Comparison of ENCODE assay signal across 24 cellular contexts in the genomic region with DNA sequence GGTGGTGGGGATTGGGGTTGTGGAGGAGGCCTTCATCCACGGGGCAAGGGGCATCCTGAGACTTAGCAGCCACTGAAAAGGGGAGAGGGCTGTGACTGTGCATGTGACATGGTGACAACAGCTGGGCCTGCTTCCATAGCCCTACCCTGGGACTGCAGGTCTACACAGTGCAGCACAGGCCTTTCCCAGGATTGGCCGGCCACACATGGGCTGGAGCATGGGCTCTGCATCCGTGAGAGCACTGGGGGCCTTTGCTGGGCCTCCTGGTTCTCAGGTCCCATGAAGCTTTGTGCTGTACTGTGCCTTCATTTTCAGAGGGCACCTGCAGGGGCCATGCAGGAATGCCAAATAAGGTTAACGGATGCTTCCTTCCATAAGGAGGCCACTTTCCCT. TPM values are rescaled to one million over a fixed set of nuclear protein-coding genes. Genes with fewer than 3 reads are reported as not detected.
DNase-seq lines count a peak whose midpoint lies in the region; ATAC-seq, FAIRE-seq and TF ChIP-seq lines count a peak whose summit lies in the region.
"Had no signal": no experiment of that assay in that cellular context is flagged by ENCODE, and none has a peak within 500 bp of the region (broad histone marks: within the 10 kb centered on the region; RNA-seq: fewer than 3 reads in every experiment).

No MANE protein-coding gene starts in this region.

- no peaks in the 10 kb centered on the region for H3K79me2 ChIP-seq in H1 (ENCODE audit: control insufficient read depth in 1 of 2, insufficient read depth in 2 of 2, low read length in 2 of 2)

- no peak overlapping the region for H4K5ac ChIP-seq in H1 (ENCODE audit: insufficient read length, low read depth, low read length)

- H3K36me3 ChIP-seq in right atrium auricular region (no peaks in the 10 kb centered on the region), H1 (ENCODE audit: control insufficient read depth in 2 of 4, insufficient read depth in 4 of 4, low read length in 3 of 4) (no peaks in the 10 kb centered on the region), uterus (no peaks in the 10 kb centered on the region)
- H3K36me3 ChIP-seq: Peyer's patch, SJSA1 had no signal

- H2AK5ac ChIP-seq in H1 (ENCODE audit: low read depth, low read length), result 0 out of 2 replicates have a peak overlapping the region, but pooled peaks have one; percentile 39

- no peak overlapping the region for H3K56ac ChIP-seq in H1 (replicated peaks; ENCODE audit: insufficient read length, low read depth, low read length)

- H3K27me3 ChIP-seq in right atrium auricular region (no peaks in the 10 kb centered on the region), H1 (replicated peaks in 1 of 4; ENCODE audit: control insufficient read depth in 3 of 4, extremely low read depth in 1 of 4, insufficient read depth in 3 of 4, low read length in 3 of 4) (no peaks in the 10 kb centered on the region), uterus (no peaks in the 10 kb centered on the region)
- H3K27me3 ChIP-seq: Peyer's patch, SJSA1 had no signal

- H3K36me3 Mint-ChIP-seq in osteocyte (ENCODE audit: unreplicated experiment), result no peaks in the 10 kb centered on the region
- H3K36me3 Mint-ChIP-seq: CD8-positive, alpha-beta T cell had no signal

- no peak overlapping the region for H2BK120ac ChIP-seq in H1 (replicated peaks; ENCODE audit: low read depth, low read length)

- TF ChIP-seq RAD21 in H1 (IDR thresholded peaks at IDR 0.05 in 1 of 2, conservative IDR thresholded peaks at IDR 0.05 in 1 of 2; ENCODE audit: low read depth in 2 of 2, low read length in 2 of 2), result no peak

- POLR2A ChIA-PET in H1 (lab: Charles Lee; ENCODE audit: partially characterized antibody), result interaction anchor here (0.8 kb wide), 1 partner anchor 10 kb away, joined by 3 read pairs; no protein-coding TSS in a partner anchor

- no peak overlapping the region for H4K8ac ChIP-seq in H1 (ENCODE audit: extremely low read depth, insufficient read depth, low read length)

- CTCF ChIA-PET in H1 (lab: Charles Lee; ENCODE audit: partially characterized antibody), result no interaction called here

- peak; percentile 7 for ATAC-seq in left ventricle myocardium superior
- ATAC-seq in HG03565 (IDR thresholded peaks at IDR 0.05; ENCODE audit: unreplicated experiment), result no peak
- no peak for ATAC-seq in HG02763 (IDR thresholded peaks at IDR 0.05; ENCODE audit: unreplicated experiment)
- ATAC-seq: CD8-positive, alpha-beta T cell; GM12878; HCT116 had no signal

- TF ChIP-seq POLR2A in H1 (IDR thresholded peaks at IDR 0.05; ENCODE audit: control extremely low read depth in 1 of 2, low read depth in 2 of 2, low read length in 2 of 2), result no peak
- no peak for TF ChIP-seq POLR2A in uterus (IDR thresholded peaks at IDR 0.05)

- DNase-seq in left ventricle myocardium superior (no peak), right atrium auricular region (ENCODE audit: low spot score) (no peak), H1 (ENCODE audit: low read depth in 1 of 2, low spot score in 2 of 2) (no peak), osteocyte (ENCODE audit: extremely low spot score, unreplicated experiment) (peak; percentile 69), uterus (no peak), foreskin melanocyte (no peak)
- DNase-seq: AML-193; CD8-positive, alpha-beta T cell; DND-41; GOT3; IMR-90; NCI-H1105; NCI-H146; NCI-H2029; NCI-H226; NCI-H524; NCI-H774; Peyer's patch had no signal

- no peak overlapping the region for H2AFZ ChIP-seq in H1 (ENCODE audit: low read length)

- TF ChIP-seq EP300 in H1 (IDR thresholded peaks at IDR 0.05; ENCODE audit: borderline replicate concordance in 1 of 2, low read depth in 2 of 2, low read length in 2 of 2), result no peak

- H3K4me3 ChIP-seq in right atrium auricular region (no peak overlapping the region), H1 (ENCODE audit: extremely low read depth in 1 of 4, insufficient read depth in 2 of 4, low read depth in 3 of 4, low read length in 4 of 4) (no peak overlapping the region), uterus (no peak overlapping the region)
- H3K4me3 ChIP-seq: GM12878, Peyer's patch, SJSA1 had no signal

- H3K4me1 ChIP-seq in right atrium auricular region (peaks cover 0 to 59% of the 10 kb centered on the region in 2 donors), H1 (replicated peaks in 1 of 4; ENCODE audit: control insufficient read depth in 3 of 4, insufficient read depth in 4 of 4, low read length in 3 of 4) (peaks cover 3 to 9% (median 6%) of the 10 kb centered on the region in 4 experiments), uterus (no peaks in the 10 kb centered on the region)
- H3K4me1 ChIP-seq: Peyer's patch had no signal

- H2BK5ac ChIP-seq in H1 (ENCODE audit: low read depth, low read length), result peak overlapping the region; percentile 60

- no peak overlapping the region for H3K27ac Mint-ChIP-seq in osteocyte (ENCODE audit: unreplicated experiment)
- H3K27ac Mint-ChIP-seq: CD8-positive, alpha-beta T cell had no signal

- TF ChIP-seq CTCF in right atrium auricular region (IDR thresholded peaks at IDR 0.05), result no peak
- TF ChIP-seq CTCF in H1 (IDR thresholded peaks at IDR 0.05; ENCODE audit: control extremely low read depth in 1 of 3, insufficient read depth in 1 of 3, low read depth in 1 of 3, low read length in 3 of 3), result no peak
- no peak for TF ChIP-seq CTCF in osteocyte (IDR thresholded peaks at IDR 0.05)
- no peak for TF ChIP-seq CTCF in uterus (IDR thresholded peaks at IDR 0.05)

- FAIRE-seq in H1 (lab: Jason Lieb, UNC), result no peak
- FAIRE-seq: GM12878, HTR-8/SVneo had no signal

- no peak overlapping the region for H3K4me2 ChIP-seq in H1 (ENCODE audit: insufficient read depth in 1 of 2, low read depth in 2 of 2, low read length in 2 of 2)

- H3K4ac ChIP-seq in H1 (replicated peaks; ENCODE audit: insufficient read length, low read depth, low read length), result no peak overlapping the region

- intact Hi-C loops in left ventricle myocardium superior (cut with micrococcal nuclease), result no loop called here
- intact Hi-C loops in uterus (cut with DNase I; ENCODE audit: low total_unique reads), result no loop called here

- no peak overlapping the region for H4K91ac ChIP-seq in H1 (replicated peaks; ENCODE audit: insufficient read length, low read length)

- H3K9me3 Mint-ChIP-seq in osteocyte (ENCODE audit: unreplicated experiment), result no peaks in the 10 kb centered on the region
- H3K9me3 Mint-ChIP-seq: CD8-positive, alpha-beta T cell had no signal

- no peaks in the 10 kb centered on the region for H3K9me3 ChIP-seq in right atrium auricular region
- H3K9me3 ChIP-seq in H1 (ENCODE audit: insufficient read depth in 2 of 2, low read depth in 1 of 2, low read length in 1 of 2), result no peaks in the 10 kb centered on the region
- H3K9me3 ChIP-seq in uterus, result no peaks in the 10 kb centered on the region
- H3K9me3 ChIP-seq: Peyer's patch, SJSA1 had no signal

- H3K4me1 Mint-ChIP-seq in osteocyte (ENCODE audit: unreplicated experiment), result peaks cover 6% of the 10 kb centered on the region

- H3K14ac ChIP-seq in H1 (ENCODE audit: insufficient read length), result no peak overlapping the region

- H4K20me1 ChIP-seq in H1 (replicated peaks in 1 of 2; ENCODE audit: control insufficient read depth in 1 of 2, insufficient read depth in 2 of 2, low read length in 2 of 2), result no peaks in the 10 kb centered on the region

- WGBS in H1 (ENCODE audit: extremely low coverage in 1 of 2, insufficient coverage in 1 of 2, insufficient read length in 1 of 2, insufficient replicate concordance in 2 of 2, low coverage in 1 of 2, low lambda C conversion rate in 2 of 2, missing lambda C conversion rate in 1 of 2), 2 experiments, result 90% methylated on average over 4 of the region's 4 CpGs; no CpG with 5 or more reads in 1 of the 2 experiments

- H2BK12ac ChIP-seq in H1 (ENCODE audit: low read depth, low read length), result peak overlapping the region; percentile 68; the same call in 1 of the 2 replicates

- no peak overlapping the region for H3K9ac ChIP-seq in H1 (replicated peaks in 1 of 4; ENCODE audit: extremely low read depth in 1 of 4, low read depth in 3 of 4, low read length in 3 of 4)

- H3K79me1 ChIP-seq in H1 (ENCODE audit: low read depth, low read length), result no peaks in the 10 kb centered on the region; the same call in 1 of the 2 replicates

- H3K27me3 Mint-ChIP-seq in osteocyte (ENCODE audit: unreplicated experiment), result no peaks in the 10 kb centered on the region

- H2BK20ac ChIP-seq in H1 (ENCODE audit: low read length), result no peak overlapping the region

- 0 out of 2 replicates have a peak overlapping the region, but pooled peaks have one; percentile 81 for H2BK15ac ChIP-seq in H1 (ENCODE audit: low read length)

- H3K27ac ChIP-seq in right atrium auricular region, result peak overlapping the region in 1 of 2 donors; percentile 27
- no peak overlapping the region for H3K27ac ChIP-seq in H1 (ENCODE audit: low read depth, low read length)
- peak overlapping the region; percentile 50 to 79 for H3K27ac ChIP-seq in uterus
- H3K27ac ChIP-seq: Peyer's patch, SJSA1 had no signal

- H3K4me3 Mint-ChIP-seq in osteocyte (ENCODE audit: unreplicated experiment), result no peak overlapping the region
- H3K4me3 Mint-ChIP-seq: CD8-positive, alpha-beta T cell had no signal

- H3K23ac ChIP-seq in H1 (ENCODE audit: insufficient read length), result no peak overlapping the region

- no peak overlapping the region for H3K18ac ChIP-seq in H1 (ENCODE audit: extremely low read depth, low read length)

- H3K23me2 ChIP-seq in H1 (ENCODE audit: low read depth, low read length), result peaks cover 2% of the 10 kb centered on the region; the same call in 1 of the 2 replicates

TF ChIP-seq in H1, 55 proteins besides CTCF, POLR2A, EP300 and RAD21:
- TF ChIP-seq PHF8 (conservative IDR thresholded peaks at IDR 0.05; ENCODE audit: low read depth, low read length), result no peak
- TF ChIP-seq SUZ12 (IDR thresholded peaks at IDR 0.05; ENCODE audit: low read length), result no peak
- TF ChIP-seq RXRA (IDR thresholded peaks at IDR 0.05; ENCODE audit: insufficient read depth, low read depth, low read length), result no peak
- peak; percentile 60; the same call in 1 of the 2 replicates for TF ChIP-seq SRF (IDR thresholded peaks at IDR 0.05; ENCODE audit: low read depth, low read length)

RNA-seq across cellular contexts. Expression of gene ZDHHC14, which starts 56.0 kb away (rescaled TPM):
- 10.0 TPM for total RNA-seq in left ventricle myocardium superior
- 10 to 100 TPM; 13.0 to 19.1 TPM for total RNA-seq in right atrium auricular region
- total RNA-seq in H1 (2021; fragmentation: NEBNext Ultra II Directional; extraction: Animal tissue kit (Norgen Biotek cat#: 25700)), result 5.3 and 7.4 TPM in 2 replicates
- polyA plus RNA-seq in H1 (2011; rRNA removed), result 2.9 and 4.3 TPM in 2 replicates
- 3.4 TPM for polyA plus RNA-seq in H1 (2011; cell fraction: cytosol; rRNA removed)
- 4.9 TPM for polyA plus RNA-seq in H1 (2011; cell fraction: nucleus; rRNA removed)
- 2.4 to 3.7 TPM (median 3.0 TPM) in 4 replicates for polyA plus RNA-seq in H1 (2012, experiment 1 of 2)
- 12.4 TPM for polyA plus RNA-seq in H1 (2012, experiment 2 of 2)
- 10.0 TPM for polyA plus RNA-seq in H1 (2013, experiment 1 of 2)
- 10.5 TPM for polyA plus RNA-seq in H1 (2013, experiment 2 of 2)
- polyA minus RNA-seq in H1 (2011; rRNA and poly(A)+ RNA removed), result 1.9 and 2.7 TPM in 2 replicates
- 2.9 TPM for polyA minus RNA-seq in H1 (2011; cell fraction: cytosol; rRNA and poly(A)+ RNA removed)
- 4.9 TPM for polyA minus RNA-seq in H1 (2011; cell fraction: nucleus; rRNA and poly(A)+ RNA removed)
- total RNA-seq in osteocyte, result 8.3 and 9.1 TPM in 2 replicates
- total RNA-seq in uterus, result 10 to 100 TPM in 3 of 4 donors, 1 to 10 TPM in 1; 5.6 to 28.3 (median 12.9) TPM
